Comparison of ENCODE assay signal across 13 cellular contexts in the genomic region with DNA sequence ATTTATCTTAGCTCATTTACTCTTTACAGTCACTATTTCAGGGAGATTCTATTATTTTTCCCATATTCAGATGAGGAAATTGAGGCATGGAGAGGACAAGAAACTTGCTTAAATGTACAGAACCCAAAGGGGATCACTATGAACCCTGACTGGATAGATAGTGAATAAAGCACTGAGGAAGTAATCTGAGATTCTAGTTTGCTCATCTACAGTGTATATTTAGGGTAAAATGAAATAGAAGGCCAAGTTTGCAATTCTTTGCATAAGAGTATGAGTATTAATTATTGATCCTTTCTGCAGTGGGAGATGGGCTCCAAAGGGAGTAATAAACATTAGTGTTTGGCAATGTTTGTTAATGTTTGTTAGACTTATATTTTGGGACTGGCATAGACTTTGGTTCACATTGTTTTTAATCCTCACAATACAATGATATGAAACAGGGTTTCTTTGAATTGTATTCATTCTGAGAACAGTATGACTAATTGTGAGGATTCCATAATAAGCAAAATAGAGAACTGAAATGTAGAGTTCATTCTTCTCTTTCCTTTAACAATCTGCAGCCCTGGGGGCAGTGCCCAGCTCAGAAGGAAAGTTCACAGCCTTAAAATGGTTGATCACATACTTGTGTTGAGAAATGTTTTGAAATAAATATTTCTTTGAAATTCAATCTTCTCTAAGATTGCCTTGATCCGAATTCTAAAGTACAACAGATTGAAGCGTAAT.
DNase-seq lines count a peak whose midpoint lies in the region; ATAC-seq, FAIRE-seq and TF ChIP-seq lines count a peak whose summit lies in the region.
"Had no signal": no experiment of that assay in that cellular context is flagged by ENCODE, and none has a peak within 500 bp of the region (broad histone marks: within the 10 kb centered on the region; RNA-seq: fewer than 3 reads in every experiment).

No MANE protein-coding gene starts in this region.

- H3K36me3 ChIP-seq in HAP-1 (replicated peaks), result no peaks in the 10 kb centered on the region
- no peaks in the 10 kb centered on the region for H3K36me3 ChIP-seq in mucosa of descending colon (ENCODE audit: low read depth)

- H3K27me3 Mint-ChIP-seq in nephron progenitor cell (ENCODE audit: low read depth, poor library complexity), result no peaks in the 10 kb centered on the region

- no peak overlapping the region for H3K4me3 ChIP-seq in HAP-1
- H3K4me3 ChIP-seq in mucosa of descending colon, result no peak overlapping the region

- H3K9me3 ChIP-seq in HAP-1, result no peaks in the 10 kb centered on the region
- no peaks in the 10 kb centered on the region for H3K9me3 ChIP-seq in mucosa of descending colon

- intact Hi-C loops in mucosa of descending colon (cut with DNase I, micrococcal nuclease), result no loop called here

- no peaks in the 10 kb centered on the region for H3K27me3 ChIP-seq in HAP-1 (ENCODE audit: low read depth)

- peaks cover 10% of the 10 kb centered on the region for H3K9me3 Mint-ChIP-seq in nephron progenitor cell

- no peak overlapping the region for H3K27ac Mint-ChIP-seq in nephron progenitor cell

- DNase-seq in GM18507 (ENCODE audit: extremely low spot score, insufficient read length, low read depth) (peak; percentile 2), HAP-1 (ENCODE audit: low spot score in 2 of 2) (no peak), C1 segment of cervical spinal cord (lab: John Stamatoyannopoulos, UW) (no peak), nephron progenitor cell (no peak), mucosa of descending colon (no peak)
- DNase-seq: activated T-cell treated with anti-CD3 and anti-CD28 coated beads, Interleukin-2, amount 50 U/mL, for 48 hours; NCI-H446 treated with DMSO at 0.1 percent for 48 hours; right cardiac atrium; Right ventricle myocardium superior had no signal

- ATAC-seq in GM19468 (IDR thresholded peaks at IDR 0.05; ENCODE audit: extremely low read depth, unreplicated experiment), result peak; percentile 98
- ATAC-seq in HG02884 (IDR thresholded peaks at IDR 0.05; ENCODE audit: unreplicated experiment), result peak; percentile 100
- ATAC-seq in HG03469 (IDR thresholded peaks at IDR 0.05; ENCODE audit: unreplicated experiment), result peak; percentile 99
- ATAC-seq in mucosa of descending colon, result no peak
- ATAC-seq: right cardiac atrium had no signal

- H3K4me1 ChIP-seq in HAP-1 (no peaks in the 10 kb centered on the region), mucosa of descending colon (ENCODE audit: low read depth) (no peaks in the 10 kb centered on the region)

- in situ Hi-C loops in HAP-1 (cut with MboI; ENCODE audit: low sequenced_read_pairs), result no loop called here

- no peaks in the 10 kb centered on the region for H3K36me3 Mint-ChIP-seq in nephron progenitor cell (ENCODE audit: low read depth)

- no peak overlapping the region for H3K4me3 Mint-ChIP-seq in nephron progenitor cell

- H3K4me1 Mint-ChIP-seq in nephron progenitor cell, result no peaks in the 10 kb centered on the region

- FAIRE-seq in GM18507 (lab: Jason Lieb, UNC), result peak; percentile 88
- FAIRE-seq: endothelial cell of umbilical vein had no signal

- TF ChIP-seq CTCF in nephron progenitor cell (IDR thresholded peaks at IDR 0.05), result no peak
- TF ChIP-seq CTCF in mucosa of descending colon (IDR thresholded peaks at IDR 0.05), result no peak
